In the genomic region with DNA sequence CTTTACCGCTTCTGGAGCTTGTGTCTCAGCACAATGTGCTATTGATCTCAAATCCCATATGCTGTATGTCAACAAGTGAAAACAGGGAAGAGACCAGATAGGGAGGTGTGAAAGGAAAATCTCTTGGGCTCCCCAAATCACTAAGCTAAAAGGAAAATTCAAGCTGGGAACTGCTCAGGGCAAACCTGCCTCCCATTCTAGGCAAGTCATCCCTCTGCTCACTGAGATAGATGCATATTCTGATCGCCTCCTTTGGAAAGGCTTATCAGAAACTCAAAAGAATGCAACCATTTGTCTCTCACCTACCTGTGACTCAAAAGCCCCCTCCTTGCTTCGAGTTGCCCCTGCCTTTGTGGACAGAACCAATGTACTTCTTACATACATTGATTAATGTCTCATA, we compare ENCODE assay signal across 25 cellular contexts.
"Had no signal": no experiment of that assay in that cellular context is flagged by ENCODE, and none has a peak within 500 bp of the region (broad histone marks: within the 10 kb centered on the region; RNA-seq: fewer than 3 reads in every experiment).

No MANE protein-coding gene starts in this region.

- H3K9ac ChIP-seq: SK-N-SH had no signal

- FAIRE-seq: TTC549 had no signal

- DNase-seq: activated CD4-positive, alpha-beta T cell treated with anti-CD3 and anti-CD28 coated beads, Interleukin-2, amount 10 ng/mL, durations not matched to agents 24 days and 14 days; activated CD4-positive, alpha-beta T cell treated with anti-CD3 and anti-CD28 coated beads, Interleukin-2, amount 50 U/mL, for 4 hours; activated CD8-positive, alpha-beta T cell treated with anti-CD3 and anti-CD28 coated beads for 36 hours; activated effector memory CD4-positive, alpha-beta T cell treated with anti-CD3 and anti-CD28 coated beads, Interleukin-2, amount 50 U/mL, for 16 hours; activated naive CD4-positive, alpha-beta T cell; activated naive CD4-positive, alpha-beta T cell treated with anti-CD3 and anti-CD28 coated beads, Interleukin-2, amount 50 U/mL, for 16 hours; activated naive CD8-positive, alpha-beta T cell treated with anti-CD3 and anti-CD28 coated beads for 36 hours; activated T-cell treated with anti-CD3 and anti-CD28 coated beads, Interleukin-2, amount 50 U/mL, for 1 hour; activated T-cell treated with anti-CD3 and anti-CD28 coated beads, Interleukin-2, amount 50 U/mL, for 72 hours; amniotic stem cell; aorta; brain microvascular endothelial cell; central memory CD4-positive, alpha-beta T cell; Karpas-422; NCI-H1105; NCI-H1436 treated with DMSO at 0.1 percent for 48 hours; NCI-H1694 treated with DMSO at 0.1 percent for 48 hours; NCI-H2029; NCI-H345; NCI-H524 treated with DMSO at 0.1 percent for 48 hours; SHP77; SJCRH30; SK-N-SH had no signal

- H3K36me3 ChIP-seq: brain microvascular endothelial cell, SJCRH30 had no signal

- H3K4me2 ChIP-seq: SK-N-SH had no signal

- H3K4me3 ChIP-seq: SJCRH30 had no signal

- H3K27ac ChIP-seq: brain microvascular endothelial cell, SJCRH30 had no signal

- ATAC-seq: activated CD8-positive, alpha-beta T cell treated with anti-CD3 and anti-CD28 coated beads for 36 hours; activated T-cell treated with anti-CD3 and anti-CD28 coated beads, Interleukin-2, amount 50 U/mL, for 72 hours; activated T-helper 17 cell treated with anti-CD3 and anti-CD28 coated beads, Interleukin-2, amount 50 U/mL, for 72 hours had no signal

- H3K4me1 ChIP-seq: SJCRH30 had no signal

- H3K27me3 ChIP-seq: brain microvascular endothelial cell had no signal

- H3K9me3 ChIP-seq: SJCRH30, SK-N-SH had no signal
